1 cellular context compared by ENCODE assay signal in the genomic region with DNA sequence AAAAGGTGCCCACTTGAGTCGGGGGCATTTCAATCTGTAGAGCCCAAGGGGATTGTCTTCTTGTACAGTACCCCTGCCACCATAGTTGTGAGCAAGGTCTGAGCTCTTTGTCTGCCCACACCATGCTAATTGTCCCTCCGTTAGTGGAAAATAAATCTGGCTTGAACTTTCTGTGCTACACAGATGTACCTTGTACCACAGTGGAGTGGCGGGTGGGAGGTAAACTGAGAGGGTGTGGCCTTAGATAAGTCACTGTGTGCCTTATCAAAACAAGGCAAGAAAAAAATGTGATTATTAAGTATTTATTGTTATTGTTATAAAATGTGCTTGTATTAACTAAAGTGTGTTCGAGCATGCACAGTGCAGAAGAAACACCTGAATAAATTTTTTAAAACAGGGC.
TF ChIP-seq lines count a peak whose summit lies in the region.

No MANE protein-coding gene starts in this region.

TF ChIP-seq in HepG2, 621 proteins besides CTCF, POLR2A, EP300 and RAD21:
- TF ChIP-seq ZNF441 (CRISPR knock-in tag; IDR thresholded peaks at IDR 0.05; ENCODE audit: borderline replicate concordance) (no peak), RFX3 (CRISPR knock-in tag; IDR thresholded peaks at IDR 0.05) (no peak), FOXP1 (IDR thresholded peaks at IDR 0.05) (no peak), FOXP1 (CRISPR knock-in tag; IDR thresholded peaks at IDR 0.05) (0 out of 2 replicates have a peak, but pooled peaks have one; percentile 12)
